Comparison of ENCODE assay signal across 1 cellular context in genomic region chr2:9232886-9233285, GRCh38.
TF ChIP-seq lines count a peak whose summit lies in the region.

No MANE protein-coding gene starts in this region.

TF ChIP-seq in K562, 482 proteins besides CTCF, POLR2A, EP300 and RAD21:
- TF ChIP-seq SMARCE1 (IDR thresholded peaks at IDR 0.05) (peak; percentile 40; the same call in 1 of the 2 replicates), MEIS2 (IDR thresholded peaks at IDR 0.05; ENCODE audit: partially characterized antibody) (peak; percentile 54), CREB5 (CRISPR knock-in tag; IDR thresholded peaks at IDR 0.05) (no peak), JUND (IDR thresholded peaks at IDR 0.05; ENCODE audit: borderline replicate concordance, low read depth, low read length) (peak; percentile 61; the same call in 1 of the 2 replicates), JUND (tag; IDR thresholded peaks at IDR 0.05; ENCODE audit: borderline replicate concordance, low read depth, low read length) (peak; percentile 67; the same call in 1 of the 3 replicates), RFX1 (IDR thresholded peaks at IDR 0.05) (peak; percentile 33), SMARCA4 (IDR thresholded peaks at IDR 0.05) (peak; percentile 73; the same call in 1 of the 2 replicates), SOX6 (IDR thresholded peaks at IDR 0.05) (peak; percentile 34; the same call in 1 of the 2 replicates), DPF2 (IDR thresholded peaks at IDR 0.05) (peak; percentile 69), FOSL1 (tag; conservative IDR thresholded peaks at IDR 0.05) (peak; percentile 82), CBFA2T3 (IDR thresholded peaks at IDR 0.05) (peak; percentile 42), JUN (IDR thresholded peaks at IDR 0.05; ENCODE audit: borderline replicate concordance, low read depth, low read length) (0 out of 2 replicates have a peak, but pooled peaks have one; percentile 17), JUN (CRISPR knock-in tag; IDR thresholded peaks at IDR 0.05; ENCODE audit: borderline replicate concordance) (no peak), ZNF41 (CRISPR knock-in tag; conservative IDR thresholded peaks at IDR 0.05) (no peak), SETDB1 (IDR thresholded peaks at IDR 0.05; ENCODE audit: low read length) (no peak), ARID1B (IDR thresholded peaks at IDR 0.05) (peak; percentile 60), HMBOX1 (IDR thresholded peaks at IDR 0.05) (peak; percentile 34; the same call in 1 of the 2 replicates), RCOR1 (IDR thresholded peaks at IDR 0.05; ENCODE audit: borderline replicate concordance in 1 of 2, low read depth in 2 of 2, low read length in 2 of 2) (peak in 1 of 2 experiments; percentile 70; a peak in 2 of 4 replicates), HES1 (IDR thresholded peaks at IDR 0.05; ENCODE audit: low read depth) (0 out of 2 replicates have a peak, but pooled peaks have one; percentile 36), TARDBP (IDR thresholded peaks at IDR 0.05) (no peak), GATA2 (CRISPR knock-in tag; IDR thresholded peaks at IDR 0.05) (no peak), ZKSCAN3 (CRISPR knock-in tag; IDR thresholded peaks at IDR 0.05) (no peak), SAFB (IDR thresholded peaks at IDR 0.05; ENCODE audit: borderline replicate concordance, low read depth, low read length) (no peak), U2AF2 (optimal IDR thresholded peaks at IDR 0.05; ENCODE audit: low read depth, low read length) (no peak), BRD9 (IDR thresholded peaks at IDR 0.05; ENCODE audit: low read depth, partially characterized antibody) (no peak), SMAD4 (CRISPR knock-in tag; conservative IDR thresholded peaks at IDR 0.05) (0 out of 2 replicates have a peak, but pooled peaks have one; percentile 23), ZNF707 (CRISPR knock-in tag; conservative IDR thresholded peaks at IDR 0.05) (no peak), CHD2 (IDR thresholded peaks at IDR 0.05; ENCODE audit: low read depth, low read length) (no peak), HDAC8 (tag; IDR thresholded peaks at IDR 0.05) (no peak)
